In the genomic region with DNA sequence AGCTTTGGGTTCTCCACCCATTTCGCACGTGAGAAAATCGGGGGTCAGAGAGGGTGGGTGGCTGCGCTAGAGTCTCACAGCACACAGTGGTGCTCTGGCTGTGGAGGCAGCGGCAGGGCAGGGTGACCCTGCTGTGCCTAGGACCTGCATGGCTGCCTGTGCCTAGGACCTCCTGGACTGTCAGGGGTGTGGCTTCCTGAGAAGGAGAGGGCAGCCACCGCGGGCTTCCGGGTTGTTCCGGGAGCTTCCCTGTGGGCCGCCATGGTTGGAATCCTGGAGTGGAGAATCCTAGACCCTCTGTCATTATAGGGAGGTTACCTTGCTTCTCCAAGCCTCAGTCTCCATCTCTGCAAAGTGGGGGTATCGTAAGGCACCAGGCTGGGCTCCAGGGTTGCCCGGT, we compare ENCODE assay signal across 2 cellular contexts.
TF ChIP-seq lines count a peak whose summit lies in the region.

No MANE protein-coding gene starts in this region.

TF ChIP-seq in HepG2, 621 proteins besides CTCF, POLR2A, EP300 and RAD21:
- TF ChIP-seq ZNF768 (CRISPR knock-in tag; IDR thresholded peaks at IDR 0.05), result peak; percentile 87
- no peak for TF ChIP-seq ZMYM2 (CRISPR knock-in tag; IDR thresholded peaks at IDR 0.05)
- peak; percentile 42; the same call in 1 of the 2 replicates for TF ChIP-seq ZNF629 (CRISPR knock-in tag; conservative IDR thresholded peaks at IDR 0.05)
- TF ChIP-seq ZNF383 (CRISPR knock-in tag; IDR thresholded peaks at IDR 0.05; ENCODE audit: borderline replicate concordance), result no peak
- no peak for TF ChIP-seq ZNF563 (CRISPR knock-in tag; IDR thresholded peaks at IDR 0.05)

TF ChIP-seq in K562, 482 proteins besides CTCF, POLR2A, EP300 and RAD21:
- TF ChIP-seq, protein P1, sequence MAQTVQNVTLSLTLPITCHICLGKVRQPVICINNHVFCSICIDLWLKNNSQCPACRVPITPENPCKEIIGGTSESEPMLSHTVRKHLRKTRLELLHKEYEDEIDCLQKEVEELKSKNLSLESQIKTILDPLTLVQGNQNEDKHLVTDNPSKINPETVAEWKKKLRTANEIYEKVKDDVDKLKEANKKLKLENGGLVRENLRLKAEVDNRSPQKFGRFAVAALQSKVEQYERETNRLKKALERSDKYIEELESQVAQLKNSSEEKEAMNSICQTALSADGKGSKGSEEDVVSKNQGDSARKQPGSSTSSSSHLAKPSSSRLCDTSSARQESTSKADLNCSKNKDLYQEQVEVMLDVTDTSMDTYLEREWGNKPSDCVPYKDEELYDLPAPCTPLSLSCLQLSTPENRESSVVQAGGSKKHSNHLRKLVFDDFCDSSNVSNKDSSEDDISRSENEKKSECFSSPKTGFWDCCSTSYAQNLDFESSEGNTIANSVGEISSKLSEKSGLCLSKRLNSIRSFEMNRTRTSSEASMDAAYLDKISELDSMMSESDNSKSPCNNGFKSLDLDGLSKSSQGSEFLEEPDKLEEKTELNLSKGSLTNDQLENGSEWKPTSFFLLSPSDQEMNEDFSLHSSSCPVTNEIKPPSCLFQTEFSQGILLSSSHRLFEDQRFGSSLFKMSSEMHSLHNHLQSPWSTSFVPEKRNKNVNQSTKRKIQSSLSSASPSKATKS (CRISPR knock-in tag; IDR thresholded peaks at IDR 0.05), result no peak
- TF ChIP-seq ZSCAN29 (IDR thresholded peaks at IDR 0.05), result no peak
- TF ChIP-seq, protein P2, sequence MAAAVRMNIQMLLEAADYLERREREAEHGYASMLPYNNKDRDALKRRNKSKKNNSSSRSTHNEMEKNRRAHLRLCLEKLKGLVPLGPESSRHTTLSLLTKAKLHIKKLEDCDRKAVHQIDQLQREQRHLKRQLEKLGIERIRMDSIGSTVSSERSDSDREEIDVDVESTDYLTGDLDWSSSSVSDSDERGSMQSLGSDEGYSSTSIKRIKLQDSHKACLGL (CRISPR knock-in tag; IDR thresholded peaks at IDR 0.05; ENCODE audit: borderline replicate concordance, poor library complexity, severe bottlenecking), result no peak
- no peak for TF ChIP-seq ZNF146 (CRISPR knock-in tag; IDR thresholded peaks at IDR 0.05; ENCODE audit: unreplicated experiment)
- TF ChIP-seq NR4A1 (CRISPR knock-in tag; IDR thresholded peaks at IDR 0.05), result no peak
- TF ChIP-seq NR4A1 (tag; IDR thresholded peaks at IDR 0.05), result no peak
- TF ChIP-seq, protein P3, sequence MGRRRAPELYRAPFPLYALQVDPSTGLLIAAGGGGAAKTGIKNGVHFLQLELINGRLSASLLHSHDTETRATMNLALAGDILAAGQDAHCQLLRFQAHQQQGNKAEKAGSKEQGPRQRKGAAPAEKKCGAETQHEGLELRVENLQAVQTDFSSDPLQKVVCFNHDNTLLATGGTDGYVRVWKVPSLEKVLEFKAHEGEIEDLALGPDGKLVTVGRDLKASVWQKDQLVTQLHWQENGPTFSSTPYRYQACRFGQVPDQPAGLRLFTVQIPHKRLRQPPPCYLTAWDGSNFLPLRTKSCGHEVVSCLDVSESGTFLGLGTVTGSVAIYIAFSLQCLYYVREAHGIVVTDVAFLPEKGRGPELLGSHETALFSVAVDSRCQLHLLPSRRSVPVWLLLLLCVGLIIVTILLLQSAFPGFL (CRISPR knock-in tag; IDR thresholded peaks at IDR 0.05), result no peak
- TF ChIP-seq RBM25 (IDR thresholded peaks at IDR 0.05; ENCODE audit: low read depth, low read length, severe bottlenecking), result peak; percentile 65
- TF ChIP-seq, protein P4, sequence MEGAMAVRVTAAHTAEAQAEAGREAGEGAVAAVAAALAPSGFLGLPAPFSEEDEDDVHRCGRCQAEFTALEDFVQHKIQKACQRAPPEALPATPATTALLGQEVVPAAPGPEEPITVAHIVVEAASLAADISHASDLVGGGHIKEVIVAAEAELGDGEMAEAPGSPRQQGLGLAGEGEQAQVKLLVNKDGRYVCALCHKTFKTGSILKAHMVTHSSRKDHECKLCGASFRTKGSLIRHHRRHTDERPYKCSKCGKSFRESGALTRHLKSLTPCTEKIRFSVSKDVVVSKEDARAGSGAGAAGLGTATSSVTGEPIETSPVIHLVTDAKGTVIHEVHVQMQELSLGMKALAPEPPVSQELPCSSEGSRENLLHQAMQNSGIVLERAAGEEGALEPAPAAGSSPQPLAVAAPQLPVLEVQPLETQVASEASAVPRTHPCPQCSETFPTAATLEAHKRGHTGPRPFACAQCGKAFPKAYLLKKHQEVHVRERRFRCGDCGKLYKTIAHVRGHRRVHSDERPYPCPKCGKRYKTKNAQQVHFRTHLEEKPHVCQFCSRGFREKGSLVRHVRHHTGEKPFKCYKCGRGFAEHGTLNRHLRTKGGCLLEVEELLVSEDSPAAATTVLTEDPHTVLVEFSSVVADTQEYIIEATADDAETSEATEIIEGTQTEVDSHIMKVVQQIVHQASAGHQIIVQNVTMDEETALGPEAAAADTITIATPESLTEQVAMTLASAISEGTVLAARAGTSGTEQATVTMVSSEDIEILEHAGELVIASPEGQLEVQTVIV (CRISPR knock-in tag; IDR thresholded peaks at IDR 0.05; ENCODE audit: borderline replicate concordance), result no peak
- no peak for TF ChIP-seq KLF6 (CRISPR knock-in tag; IDR thresholded peaks at IDR 0.05; ENCODE audit: borderline replicate concordance)
- no peak for TF ChIP-seq RBM17 (IDR thresholded peaks at IDR 0.05; ENCODE audit: borderline replicate concordance, low read depth, low read length)
- TF ChIP-seq ZSCAN32 (CRISPR knock-in tag; IDR thresholded peaks at IDR 0.05), result no peak
- peak in 1 of 2 experiments; percentile 2; a peak in 1 of 4 replicates for TF ChIP-seq KDM1A (IDR thresholded peaks at IDR 0.05)
- TF ChIP-seq, protein P5, sequence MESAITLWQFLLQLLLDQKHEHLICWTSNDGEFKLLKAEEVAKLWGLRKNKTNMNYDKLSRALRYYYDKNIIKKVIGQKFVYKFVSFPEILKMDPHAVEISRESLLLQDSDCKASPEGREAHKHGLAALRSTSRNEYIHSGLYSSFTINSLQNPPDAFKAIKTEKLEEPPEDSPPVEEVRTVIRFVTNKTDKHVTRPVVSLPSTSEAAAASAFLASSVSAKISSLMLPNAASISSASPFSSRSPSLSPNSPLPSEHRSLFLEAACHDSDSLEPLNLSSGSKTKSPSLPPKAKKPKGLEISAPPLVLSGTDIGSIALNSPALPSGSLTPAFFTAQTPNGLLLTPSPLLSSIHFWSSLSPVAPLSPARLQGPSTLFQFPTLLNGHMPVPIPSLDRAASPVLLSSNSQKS (CRISPR knock-in tag; IDR thresholded peaks at IDR 0.05), result no peak
- TF ChIP-seq ZNF354B (CRISPR knock-in tag; IDR thresholded peaks at IDR 0.05), result no peak
- TF ChIP-seq, protein P6, sequence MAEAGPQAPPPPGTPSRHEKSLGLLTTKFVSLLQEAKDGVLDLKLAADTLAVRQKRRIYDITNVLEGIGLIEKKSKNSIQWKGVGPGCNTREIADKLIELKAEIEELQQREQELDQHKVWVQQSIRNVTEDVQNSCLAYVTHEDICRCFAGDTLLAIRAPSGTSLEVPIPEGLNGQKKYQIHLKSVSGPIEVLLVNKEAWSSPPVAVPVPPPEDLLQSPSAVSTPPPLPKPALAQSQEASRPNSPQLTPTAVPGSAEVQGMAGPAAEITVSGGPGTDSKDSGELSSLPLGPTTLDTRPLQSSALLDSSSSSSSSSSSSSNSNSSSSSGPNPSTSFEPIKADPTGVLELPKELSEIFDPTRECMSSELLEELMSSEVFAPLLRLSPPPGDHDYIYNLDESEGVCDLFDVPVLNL (CRISPR knock-in tag; IDR thresholded peaks at IDR 0.05; ENCODE audit: low read depth), result no peak
- TF ChIP-seq ZNF785 (CRISPR knock-in tag; IDR thresholded peaks at IDR 0.05), result no peak
- TF ChIP-seq POLR2AphosphoS2 (IDR thresholded peaks at IDR 0.05; ENCODE audit: low read length), result no peak
